Comparison of ENCODE assay signal across 30 cellular contexts in the genomic region with DNA sequence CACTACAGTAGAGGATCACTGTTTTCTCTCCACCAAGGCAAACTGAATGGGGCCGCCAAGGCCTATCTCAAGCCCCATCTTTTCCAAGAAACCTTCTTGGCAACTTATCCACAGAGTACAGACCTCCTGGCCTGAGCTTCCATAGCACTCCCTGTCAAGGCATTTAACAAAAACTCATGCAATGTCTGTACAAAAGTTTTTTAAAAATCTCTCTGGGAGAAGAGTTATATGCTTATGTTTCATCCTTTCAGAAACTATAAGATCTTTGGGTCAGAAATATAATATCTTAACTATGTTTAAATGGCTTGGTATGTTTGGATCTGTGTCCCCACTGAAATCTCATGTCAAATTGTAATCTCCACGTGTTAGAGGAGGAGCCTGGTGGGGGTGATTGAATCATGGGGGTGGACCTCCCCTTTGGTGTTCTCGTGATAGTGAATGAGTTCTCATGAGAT. TPM values are rescaled to one million over a fixed set of nuclear protein-coding genes. Genes with fewer than 3 reads are reported as not detected.
"Had no signal": no experiment of that assay in that cellular context is flagged by ENCODE, and none has a peak within 500 bp of the region (broad histone marks: within the 10 kb centered on the region; RNA-seq: fewer than 3 reads in every experiment).

No MANE protein-coding gene starts in this region.

- ATAC-seq: activated CD4-positive, CD25-positive, alpha-beta regulatory T cell treated with anti-CD3 and anti-CD28 coated beads, Interleukin-2, amount 50 U/mL, for 24 hours; activated CD8-positive, alpha-beta T cell treated with anti-CD3 and anti-CD28 coated beads for 36 hours; activated naive CD8-positive, alpha-beta T cell treated with anti-CD3 and anti-CD28 coated beads, Interleukin-2, amount 50 U/mL, for 24 hours; body of pancreas; foreskin keratinocyte; gastrocnemius medialis; heart left ventricle; T-helper 17 cell had no signal

- DNase-seq: activated B cell treated with CpG ODN at 0.5 μM for 24 hours; activated CD4-positive, alpha-beta T cell treated with anti-CD3 and anti-CD28 coated beads for 48 hours; activated CD4-positive, alpha-beta T cell treated with anti-CD3 and anti-CD28 coated beads, Interleukin-2, amount 50 U/mL, for 1 hour; activated CD4-positive, alpha-beta T cell treated with anti-CD3 and anti-CD28 coated beads, Interleukin-2, amount 50 U/mL, for 48 hours; activated CD8-positive, alpha-beta memory T cell treated with anti-CD3 and anti-CD28 coated beads for 24 hours; activated CD8-positive, alpha-beta T cell treated with anti-CD3 and anti-CD28 coated beads for 36 hours; activated effector memory CD4-positive, alpha-beta T cell treated with anti-CD3 and anti-CD28 coated beads, Interleukin-2, amount 50 U/mL, for 16 hours; activated naive CD4-positive, alpha-beta T cell treated with anti-CD3 and anti-CD28 coated beads for 36 hours; activated naive CD8-positive, alpha-beta T cell treated with anti-CD3 and anti-CD28 coated beads for 36 hours; activated naive CD8-positive, alpha-beta T cell treated with anti-CD3 and anti-CD28 coated beads, Interleukin-2, amount 50 U/mL, for 24 hours; activated T-cell treated with anti-CD3 and anti-CD28 coated beads, Interleukin-2, amount 50 U/mL, for 48 hours; adrenal gland; amygdala; aorta; body of pancreas; central memory CD4-positive, alpha-beta T cell; cerebellar nuclear complex; colonic mucosa; effector CD8-positive, alpha-beta T cell; foreskin keratinocyte; gastrocnemius medialis; glutamatergic neuron; heart left ventricle; T-helper 1 cell; T-helper 17 cell; T1000; WERI-Rb-1 had no signal

RNA-seq across cellular contexts. Expression of gene ADAMTS3, which starts 13.6 kb away (rescaled TPM):
- total RNA-seq: activated B cell treated with CpG ODN at 0.5 μM for 24 hours; activated CD8-positive, alpha-beta T cell treated with anti-CD3 and anti-CD28 coated beads for 36 hours; activated naive CD4-positive, alpha-beta T cell treated with anti-CD3 and anti-CD28 coated beads for 36 hours; activated naive CD8-positive, alpha-beta T cell treated with anti-CD3 and anti-CD28 coated beads for 36 hours; activated T-helper 1 cell treated with anti-CD3 and anti-CD28 coated beads, Interleukin-12 subunit alpha, Interleukin-12 subunit beta, Interleukin-2, Interleukin-4 antibody, amounts not matched to agents 30 ng/mL and 10 ng/mL and 1 ng/mL, durations not matched to agents 14 hours and 24 hours and 36 hours; activated T-helper 2 cell treated with anti-CD3 and anti-CD28 coated beads, Interferon-gamma antibody, Interleukin-2, Interleukin-4, amounts not matched to agents 10 μg/mL and 5 μg/mL and 100 μg/mL, durations not matched to agents 14 hours and 24 hours and 36 hours; T-helper 17 cell had no signal
